ENCODE assay signal across 2 cellular contexts in the genomic region with DNA sequence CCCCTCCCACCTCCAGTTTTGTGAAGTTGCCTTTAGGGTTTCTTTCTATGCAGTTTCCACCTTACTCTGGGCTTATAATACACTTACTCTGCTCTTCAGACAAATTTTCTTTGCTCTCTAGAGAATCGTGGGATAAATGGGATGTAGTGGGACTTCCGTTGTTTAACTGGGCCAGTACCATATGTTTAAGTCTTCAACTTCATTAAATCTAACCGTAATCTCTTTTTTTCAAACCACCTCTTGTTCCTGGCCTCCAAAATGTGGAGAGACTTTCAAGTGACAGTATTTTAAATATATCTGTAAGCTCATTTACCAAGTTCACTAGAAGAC.
TF ChIP-seq lines count a peak whose summit lies in the region.

No MANE protein-coding gene starts in this region.

TF ChIP-seq in A549, 52 proteins besides CTCF, POLR2A, EP300 and RAD21 (continued from another document):
- no peak for TF ChIP-seq TFCP2L1 (CRISPR knock-in tag; IDR thresholded peaks at IDR 0.05)
- no peak for TF ChIP-seq MAZ (IDR thresholded peaks at IDR 0.05; ENCODE audit: borderline replicate concordance, low read depth, low read length)

TF ChIP-seq in GM12878, 131 proteins besides CTCF, POLR2A, EP300 and RAD21 (continued from another document):
- TF ChIP-seq MXI1 (IDR thresholded peaks at IDR 0.05; ENCODE audit: low read depth, low read length), result 0 out of 2 replicates have a peak, but pooled peaks have one; percentile 11
- TF ChIP-seq NBN (IDR thresholded peaks at IDR 0.05), result 0 out of 2 replicates have a peak, but pooled peaks have one; percentile 10
